ENCODE assay signal across 19 cellular contexts in the genomic region with DNA sequence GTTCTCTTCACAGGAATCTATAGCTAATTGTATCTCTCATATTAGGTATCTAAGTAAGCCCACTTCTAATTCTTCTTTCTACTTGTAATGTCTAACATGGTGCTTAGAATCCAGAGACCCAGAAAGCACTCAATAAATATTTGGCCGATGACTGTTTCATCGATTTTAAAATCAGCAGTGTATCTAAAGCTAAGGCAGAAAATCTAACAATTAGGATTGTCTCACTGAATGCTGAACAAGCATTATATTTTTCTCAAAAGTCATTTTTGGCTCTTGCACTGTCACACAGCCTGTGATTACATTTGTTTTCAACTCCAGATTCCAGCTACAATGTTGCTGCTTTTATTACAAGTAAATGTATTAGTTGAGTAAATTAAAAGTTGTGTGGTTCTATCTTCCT.
"Had no signal": no experiment of that assay in that cellular context is flagged by ENCODE, and none has a peak within 500 bp of the region (broad histone marks: within the 10 kb centered on the region; RNA-seq: fewer than 3 reads in every experiment).

No MANE protein-coding gene starts in this region.

- ATAC-seq: gastrocnemius medialis; heart right ventricle; naive thymus-derived CD8-positive, alpha-beta T cell; stimulated activated effector memory CD8-positive, alpha-beta T cell treated with anti-CD3 and anti-CD28 coated beads, Interleukin-12 subunit alpha, Interleukin-12 subunit beta, amount 100 ng/mL, for 72 hours; stimulated activated naive CD8-positive, alpha-beta T cell treated with anti-CD3 and anti-CD28 coated beads, Interleukin-15, Interleukin-2, amounts not matched to agents 100 U/mL and 50 U/mL, for 24 hours; upper lobe of right lung had no signal

- H3K36me3 ChIP-seq: gastrocnemius medialis, heart right ventricle, ovary, right atrium auricular region, sigmoid colon, tibial artery, upper lobe of right lung, vagina had no signal

- H3K9me3 ChIP-seq: gastrocnemius medialis, heart right ventricle, ovary, right atrium auricular region, sigmoid colon, tibial artery, upper lobe of right lung, vagina had no signal

- DNase-seq: cortex of kidney; dorsolateral prefrontal cortex; effector CD8-positive, alpha-beta T cell; gastrocnemius medialis; heart right ventricle; hypothalamus; kidney glomerular epithelial cell; mesendoderm; naive thymus-derived CD8-positive, alpha-beta T cell; ovary; sigmoid colon; stimulated activated CD4-positive, alpha-beta T cell treated with anti-CD3 and anti-CD28 coated beads, Interleukin-4, amount 100 ng/mL, for 1 hour; stimulated activated CD8-positive, alpha-beta memory T cell treated with anti-CD3 and anti-CD28 coated beads, Interleukin-4, amount 100 ng/mL, for 48 hours; stimulated activated naive CD8-positive, alpha-beta T cell treated with anti-CD3 and anti-CD28 coated beads, Interleukin-15, Interleukin-2, amounts not matched to agents 100 U/mL and 50 U/mL, for 24 hours; tibial artery; upper lobe of right lung had no signal

- H3K4me3 ChIP-seq: dorsolateral prefrontal cortex, gastrocnemius medialis, heart right ventricle, ovary, right atrium auricular region, sigmoid colon, tibial artery, upper lobe of right lung, vagina had no signal

- H3K27me3 ChIP-seq: dorsolateral prefrontal cortex, gastrocnemius medialis, heart right ventricle, ovary, right atrium auricular region, sigmoid colon, tibial artery, upper lobe of right lung, vagina had no signal

- H3K27ac ChIP-seq: dorsolateral prefrontal cortex, gastrocnemius medialis, heart right ventricle, ovary, right atrium auricular region, sigmoid colon, upper lobe of right lung, vagina had no signal
